Comparison of ENCODE assay signal across 20 cellular contexts in genomic region chr10:59829024-59829423, GRCh38.
DNase-seq lines count a peak whose midpoint lies in the region; ATAC-seq and TF ChIP-seq lines count a peak whose summit lies in the region.
"Had no signal": no experiment of that assay in that cellular context is flagged by ENCODE, and none has a peak within 500 bp of the region (broad histone marks: within the 10 kb centered on the region; RNA-seq: fewer than 3 reads in every experiment).

No MANE protein-coding gene starts in this region.

- H3K36me3 ChIP-seq in adipocyte (ENCODE audit: control insufficient read depth, insufficient read depth, low read length, severe bottlenecking), result peaks cover 12% of the 10 kb centered on the region
- H3K36me3 ChIP-seq: uterus had no signal

- no peak overlapping the region for H3K4me3 ChIP-seq in adipocyte (ENCODE audit: low read length)
- H3K4me3 ChIP-seq: heart right ventricle, uterus had no signal

- H3K4me1 ChIP-seq in adipocyte (ENCODE audit: control insufficient read depth, insufficient read depth, low read length), result peaks cover 29% of the 10 kb centered on the region

- no peak for ATAC-seq in natural killer cell treated with Interleukin-12 subunit alpha and Interleukin-12 subunit beta and Interleukin-15 and Interleukin-18, amount 100 ng/mL, for 72 hours
- ATAC-seq in natural killer cell, result no peak
- ATAC-seq in HG02798 (IDR thresholded peaks at IDR 0.05; ENCODE audit: poor library complexity, unreplicated experiment), result peak; percentile 40
- ATAC-seq in GM21423 (IDR thresholded peaks at IDR 0.05; ENCODE audit: unreplicated experiment), result no peak
- ATAC-seq in activated CD4-positive, CD25-positive, alpha-beta regulatory T cell treated with anti-CD3 and anti-CD28 coated beads, Interleukin-2, amount 50 U/mL, for 24 hours, result no peak
- ATAC-seq: esophagus mucosa, heart right ventricle had no signal

- no peak overlapping the region for H3K9ac ChIP-seq in adipocyte (ENCODE audit: low read length)

- peaks cover 31% of the 10 kb centered on the region for H3K36me3 Mint-ChIP-seq in natural killer cell treated with Interleukin-12 subunit alpha and Interleukin-12 subunit beta and Interleukin-15 and Interleukin-18, amount 100 ng/mL, for 72 hours
- peaks cover 15% of the 10 kb centered on the region for H3K36me3 Mint-ChIP-seq in natural killer cell

- peak overlapping the region; percentile 62 to 85 for H3K27ac Mint-ChIP-seq in natural killer cell treated with Interleukin-12 subunit alpha and Interleukin-12 subunit beta and Interleukin-15 and Interleukin-18, amount 100 ng/mL, for 72 hours
- H3K27ac Mint-ChIP-seq in natural killer cell, result no peak overlapping the region
- H3K27ac Mint-ChIP-seq: activated B cell treated with CpG ODN at 0.5 μM for 24 hours; activated naive CD4-positive, alpha-beta T cell treated with anti-CD3 and anti-CD28 coated beads, Interleukin-2, amount 50 U/mL, for 24 hours; stimulated activated naive CD8-positive, alpha-beta T cell treated with anti-CD3 and anti-CD28 coated beads, Interleukin-15, Interleukin-2, amounts not matched to agents 100 ng/mL and 50 ng/mL, for 24 hours; T-helper 1 cell treated with Interleukin-12 subunit alpha and Interleukin-12 subunit beta and Interleukin-4 antibody, amounts not matched to agents 30 μg/mL and 1 μg/mL, for 36 hours had no signal

- DNase-seq in natural killer cell treated with Interleukin-12 subunit alpha and Interleukin-12 subunit beta and Interleukin-15 and Interleukin-18, amount 100 ng/mL, for 72 hours (ENCODE audit: low spot score), result no peak
- no peak for DNase-seq in natural killer cell
- peak; percentile 14 for DNase-seq in adipocyte (ENCODE audit: low read depth)
- DNase-seq in DMS153 treated with DMSO at 0.1 percent for 48 hours (lab: John Stamatoyannopoulos, UW; ENCODE audit: unreplicated experiment), result no peak
- no peak for DNase-seq in iPS-NIHi11 (ENCODE audit: low spot score)
- DNase-seq: activated B cell treated with CpG ODN at 0.5 μM for 24 hours; CD8-positive, alpha-beta memory T cell; heart right ventricle; NCI-H446; SHP77; stimulated activated CD4-positive, alpha-beta T cell treated with anti-CD3 and anti-CD28 coated beads, Interleukin-12 subunit alpha, Interleukin-12 subunit beta, amount 100 ng/mL, for 4 hours; uterus had no signal

- intact Hi-C loops in natural killer cell (cut with micrococcal nuclease), result no loop called here

- H3K4me3 Mint-ChIP-seq in natural killer cell treated with Interleukin-12 subunit alpha and Interleukin-12 subunit beta and Interleukin-15 and Interleukin-18, amount 100 ng/mL, for 72 hours, result peak overlapping the region; percentile 62
- H3K4me3 Mint-ChIP-seq in natural killer cell, result no peak overlapping the region
- H3K4me3 Mint-ChIP-seq: activated B cell treated with CpG ODN at 0.5 μM for 24 hours; activated naive CD4-positive, alpha-beta T cell treated with anti-CD3 and anti-CD28 coated beads, Interleukin-2, amount 50 U/mL, for 24 hours; brain; CD8-positive, alpha-beta memory T cell; stimulated activated naive CD8-positive, alpha-beta T cell treated with anti-CD3 and anti-CD28 coated beads, Interleukin-15, Interleukin-2, amounts not matched to agents 100 ng/mL and 50 ng/mL, for 24 hours; T-helper 1 cell treated with Interleukin-12 subunit alpha and Interleukin-12 subunit beta and Interleukin-4 antibody, amounts not matched to agents 30 μg/mL and 1 μg/mL, for 36 hours had no signal

- no peaks in the 10 kb centered on the region for H3K27me3 ChIP-seq in adipocyte (replicated peaks; ENCODE audit: control insufficient read depth, insufficient read depth, low read length)
- H3K27me3 ChIP-seq: heart right ventricle, uterus had no signal

- no peaks in the 10 kb centered on the region for H3K27me3 Mint-ChIP-seq in natural killer cell treated with Interleukin-12 subunit alpha and Interleukin-12 subunit beta and Interleukin-15 and Interleukin-18, amount 100 ng/mL, for 72 hours
- H3K27me3 Mint-ChIP-seq in natural killer cell (ENCODE audit: low read depth in 2 of 2), result no peaks in the 10 kb centered on the region
- H3K27me3 Mint-ChIP-seq: activated B cell treated with CpG ODN at 0.5 μM for 24 hours; activated naive CD4-positive, alpha-beta T cell treated with anti-CD3 and anti-CD28 coated beads, Interleukin-2, amount 50 U/mL, for 24 hours; brain; CD8-positive, alpha-beta memory T cell; stimulated activated naive CD8-positive, alpha-beta T cell treated with anti-CD3 and anti-CD28 coated beads, Interleukin-15, Interleukin-2, amounts not matched to agents 100 ng/mL and 50 ng/mL, for 24 hours had no signal

- TF ChIP-seq CTCF in natural killer cell (IDR thresholded peaks at IDR 0.05), result no peak

- no peaks in the 10 kb centered on the region for H3K9me3 ChIP-seq in adipocyte (ENCODE audit: control insufficient read depth, low read length)
- H3K9me3 ChIP-seq: heart right ventricle, uterus had no signal

- peaks cover 60 to 66% of the 10 kb centered on the region in 2 donors for H3K4me1 Mint-ChIP-seq in natural killer cell treated with Interleukin-12 subunit alpha and Interleukin-12 subunit beta and Interleukin-15 and Interleukin-18, amount 100 ng/mL, for 72 hours (ENCODE audit: low read depth in 2 of 2)
- peaks cover 45% of the 10 kb centered on the region in 2 donors for H3K4me1 Mint-ChIP-seq in natural killer cell

- H3K9me3 Mint-ChIP-seq in natural killer cell treated with Interleukin-12 subunit alpha and Interleukin-12 subunit beta and Interleukin-15 and Interleukin-18, amount 100 ng/mL, for 72 hours, result peaks cover 3% of the 10 kb centered on the region
- H3K9me3 Mint-ChIP-seq in natural killer cell, result no peaks in the 10 kb centered on the region
- H3K9me3 Mint-ChIP-seq: activated B cell treated with CpG ODN at 0.5 μM for 24 hours; activated naive CD4-positive, alpha-beta T cell treated with anti-CD3 and anti-CD28 coated beads, Interleukin-2, amount 50 U/mL, for 24 hours; CD8-positive, alpha-beta memory T cell; stimulated activated naive CD8-positive, alpha-beta T cell treated with anti-CD3 and anti-CD28 coated beads, Interleukin-15, Interleukin-2, amounts not matched to agents 100 ng/mL and 50 ng/mL, for 24 hours had no signal

Comparison
In these comparisons a context has a peak if more than half of its experiments do, and no peak if none do; other contexts are left out.
1. H3K27ac Mint-ChIP-seq: peak in natural killer cell treated with Interleukin-12 subunit alpha and Interleukin-12 subunit beta and Interleukin-15 and Interleukin-18, amount 100 ng/mL, for 72 hours (2 of 2); none in natural killer cell (0 of 2).